2 cellular contexts compared by ENCODE assay signal in genomic region chr1:36825226-36825625, GRCh38.
TF ChIP-seq lines count a peak whose summit lies in the region.

No MANE protein-coding gene starts in this region.

TF ChIP-seq in GM23338, 12 proteins besides CTCF, POLR2A, EP300 and RAD21:
- TF ChIP-seq ZNF331 (CRISPR knock-in tag; IDR thresholded peaks at IDR 0.05; ENCODE audit: low read depth) (no peak), ZNF114 (CRISPR knock-in tag; IDR thresholded peaks at IDR 0.05) (no peak), CREB1 (CRISPR knock-in tag; IDR thresholded peaks at IDR 0.05; ENCODE audit: low read depth) (no peak), STAT1 (IDR thresholded peaks at IDR 0.05; ENCODE audit: unreplicated experiment) (no peak), REST (IDR thresholded peaks at IDR 0.05; ENCODE audit: unreplicated experiment) (no peak), NANOG (IDR thresholded peaks at IDR 0.05; ENCODE audit: borderline replicate concordance) (no peak), POLR2AphosphoS5 (IDR thresholded peaks at IDR 0.05; ENCODE audit: low read depth) (no peak), ETS1 (IDR thresholded peaks at IDR 0.05) (no peak), JUNB (IDR thresholded peaks at IDR 0.05; ENCODE audit: unreplicated experiment) (no peak), EZH2 (IDR thresholded peaks at IDR 0.05; ENCODE audit: low read depth, unreplicated experiment) (no peak), EZH2phosphoT487 (IDR thresholded peaks at IDR 0.05; ENCODE audit: unreplicated experiment) (no peak)
- TF ChIP-seq, protein P1, sequence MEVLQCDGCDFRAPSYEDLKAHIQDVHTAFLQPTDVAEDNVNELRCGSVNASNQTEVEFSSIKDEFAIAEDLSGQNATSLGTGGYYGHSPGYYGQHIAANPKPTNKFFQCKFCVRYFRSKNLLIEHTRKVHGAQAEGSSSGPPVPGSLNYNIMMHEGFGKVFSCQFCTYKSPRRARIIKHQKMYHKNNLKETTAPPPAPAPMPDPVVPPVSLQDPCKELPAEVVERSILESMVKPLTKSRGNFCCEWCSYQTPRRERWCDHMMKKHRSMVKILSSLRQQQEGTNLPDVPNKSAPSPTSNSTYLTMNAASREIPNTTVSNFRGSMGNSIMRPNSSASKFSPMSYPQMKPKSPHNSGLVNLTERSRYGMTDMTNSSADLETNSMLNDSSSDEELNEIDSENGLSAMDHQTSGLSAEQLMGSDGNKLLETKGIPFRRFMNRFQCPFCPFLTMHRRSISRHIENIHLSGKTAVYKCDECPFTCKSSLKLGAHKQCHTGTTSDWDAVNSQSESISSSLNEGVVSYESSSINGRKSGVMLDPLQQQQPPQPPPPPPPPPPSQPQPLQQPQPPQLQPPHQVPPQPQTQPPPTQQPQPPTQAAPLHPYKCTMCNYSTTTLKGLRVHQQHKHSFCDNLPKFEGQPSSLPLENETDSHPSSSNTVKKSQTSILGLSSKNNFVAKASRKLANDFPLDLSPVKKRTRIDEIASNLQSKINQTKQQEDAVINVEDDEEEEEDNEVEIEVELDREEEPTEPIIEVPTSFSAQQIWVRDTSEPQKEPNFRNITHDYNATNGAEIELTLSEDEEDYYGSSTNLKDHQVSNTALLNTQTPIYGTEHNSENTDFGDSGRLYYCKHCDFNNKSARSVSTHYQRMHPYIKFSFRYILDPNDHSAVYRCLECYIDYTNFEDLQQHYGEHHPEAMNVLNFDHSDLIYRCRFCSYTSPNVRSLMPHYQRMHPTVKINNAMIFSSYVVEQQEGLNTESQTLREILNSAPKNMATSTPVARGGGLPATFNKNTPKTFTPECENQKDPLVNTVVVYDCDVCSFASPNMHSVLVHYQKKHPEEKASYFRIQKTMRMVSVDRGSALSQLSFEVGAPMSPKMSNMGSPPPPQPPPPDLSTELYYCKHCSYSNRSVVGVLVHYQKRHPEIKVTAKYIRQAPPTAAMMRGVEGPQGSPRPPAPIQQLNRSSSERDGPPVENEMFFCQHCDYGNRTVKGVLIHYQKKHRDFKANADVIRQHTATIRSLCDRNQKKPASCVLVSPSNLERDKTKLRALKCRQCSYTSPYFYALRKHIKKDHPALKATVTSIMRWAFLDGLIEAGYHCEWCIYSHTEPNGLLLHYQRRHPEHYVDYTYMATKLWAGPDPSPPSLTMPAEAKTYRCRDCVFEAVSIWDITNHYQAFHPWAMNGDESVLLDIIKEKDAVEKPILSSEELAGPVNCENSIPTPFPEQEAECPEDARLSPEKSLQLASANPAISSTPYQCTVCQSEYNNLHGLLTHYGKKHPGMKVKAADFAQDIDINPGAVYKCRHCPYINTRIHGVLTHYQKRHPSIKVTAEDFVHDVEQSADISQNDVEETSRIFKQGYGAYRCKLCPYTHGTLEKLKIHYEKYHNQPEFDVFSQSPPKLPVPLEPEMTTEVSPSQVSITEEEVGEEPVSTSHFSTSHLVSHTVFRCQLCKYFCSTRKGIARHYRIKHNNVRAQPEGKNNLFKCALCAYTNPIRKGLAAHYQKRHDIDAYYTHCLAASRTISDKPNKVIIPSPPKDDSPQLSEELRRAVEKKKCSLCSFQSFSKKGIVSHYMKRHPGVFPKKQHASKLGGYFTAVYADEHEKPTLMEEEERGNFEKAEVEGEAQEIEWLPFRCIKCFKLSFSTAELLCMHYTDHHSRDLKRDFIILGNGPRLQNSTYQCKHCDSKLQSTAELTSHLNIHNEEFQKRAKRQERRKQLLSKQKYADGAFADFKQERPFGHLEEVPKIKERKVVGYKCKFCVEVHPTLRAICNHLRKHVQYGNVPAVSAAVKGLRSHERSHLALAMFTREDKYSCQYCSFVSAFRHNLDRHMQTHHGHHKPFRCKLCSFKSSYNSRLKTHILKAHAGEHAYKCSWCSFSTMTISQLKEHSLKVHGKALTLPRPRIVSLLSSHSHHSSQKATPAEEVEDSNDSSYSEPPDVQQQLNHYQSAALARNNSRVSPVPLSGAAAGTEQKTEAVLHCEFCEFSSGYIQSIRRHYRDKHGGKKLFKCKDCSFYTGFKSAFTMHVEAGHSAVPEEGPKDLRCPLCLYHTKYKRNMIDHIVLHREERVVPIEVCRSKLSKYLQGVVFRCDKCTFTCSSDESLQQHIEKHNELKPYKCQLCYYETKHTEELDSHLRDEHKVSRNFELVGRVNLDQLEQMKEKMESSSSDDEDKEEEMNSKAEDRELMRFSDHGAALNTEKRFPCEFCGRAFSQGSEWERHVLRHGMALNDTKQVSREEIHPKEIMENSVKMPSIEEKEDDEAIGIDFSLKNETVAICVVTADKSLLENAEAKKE (CRISPR knock-in tag; IDR thresholded peaks at IDR 0.05), result no peak
TF ChIP-seq in GM23338: peak in this region for 0.

TF ChIP-seq in H1, 55 proteins besides CTCF, POLR2A, EP300 and RAD21:
- TF ChIP-seq CHD2 (IDR thresholded peaks at IDR 0.05; ENCODE audit: low read length) (no peak), SAP30 (IDR thresholded peaks at IDR 0.05; ENCODE audit: insufficient read depth, insufficient replicate concordance, low read length) (no peak), YY1 (IDR thresholded peaks at IDR 0.05; ENCODE audit: low read depth, low read length) (no peak), TAF7 (optimal IDR thresholded peaks at IDR 0.05; ENCODE audit: borderline replicate concordance, low read depth, low read length) (no peak), BRCA1 (IDR thresholded peaks at IDR 0.05; ENCODE audit: low read depth, low read length) (no peak), SIX5 (IDR thresholded peaks at IDR 0.05; ENCODE audit: low read depth, low read length) (no peak), SIN3A (conservative IDR thresholded peaks at IDR 0.05 in 1 of 2, IDR thresholded peaks at IDR 0.05 in 1 of 2; ENCODE audit: low read depth in 1 of 2, low read length in 2 of 2) (no peak), HDAC2 (IDR thresholded peaks at IDR 0.05; ENCODE audit: borderline replicate concordance in 1 of 2, low read depth in 2 of 2, low read length in 2 of 2) (no peak), KDM1A (IDR thresholded peaks at IDR 0.05; ENCODE audit: borderline replicate concordance, low read length) (no peak), USF2 (IDR thresholded peaks at IDR 0.05; ENCODE audit: low read length) (no peak), RFX5 (IDR thresholded peaks at IDR 0.05; ENCODE audit: borderline replicate concordance, low read depth, low read length) (no peak), CHD1 (IDR thresholded peaks at IDR 0.05; ENCODE audit: low read depth, low read length) (no peak), BACH1 (IDR thresholded peaks at IDR 0.05; ENCODE audit: low read length) (no peak), E2F6 (IDR thresholded peaks at IDR 0.05) (no peak), RXRA (IDR thresholded peaks at IDR 0.05; ENCODE audit: insufficient read depth, low read depth, low read length) (no peak)
- TF ChIP-seq, protein P2, sequence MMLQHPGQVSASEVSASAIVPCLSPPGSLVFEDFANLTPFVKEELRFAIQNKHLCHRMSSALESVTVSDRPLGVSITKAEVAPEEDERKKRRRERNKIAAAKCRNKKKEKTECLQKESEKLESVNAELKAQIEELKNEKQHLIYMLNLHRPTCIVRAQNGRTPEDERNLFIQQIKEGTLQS (IDR thresholded peaks at IDR 0.05; ENCODE audit: insufficient read depth, low read depth, low read length), result no peak
- TF ChIP-seq, protein P3, sequence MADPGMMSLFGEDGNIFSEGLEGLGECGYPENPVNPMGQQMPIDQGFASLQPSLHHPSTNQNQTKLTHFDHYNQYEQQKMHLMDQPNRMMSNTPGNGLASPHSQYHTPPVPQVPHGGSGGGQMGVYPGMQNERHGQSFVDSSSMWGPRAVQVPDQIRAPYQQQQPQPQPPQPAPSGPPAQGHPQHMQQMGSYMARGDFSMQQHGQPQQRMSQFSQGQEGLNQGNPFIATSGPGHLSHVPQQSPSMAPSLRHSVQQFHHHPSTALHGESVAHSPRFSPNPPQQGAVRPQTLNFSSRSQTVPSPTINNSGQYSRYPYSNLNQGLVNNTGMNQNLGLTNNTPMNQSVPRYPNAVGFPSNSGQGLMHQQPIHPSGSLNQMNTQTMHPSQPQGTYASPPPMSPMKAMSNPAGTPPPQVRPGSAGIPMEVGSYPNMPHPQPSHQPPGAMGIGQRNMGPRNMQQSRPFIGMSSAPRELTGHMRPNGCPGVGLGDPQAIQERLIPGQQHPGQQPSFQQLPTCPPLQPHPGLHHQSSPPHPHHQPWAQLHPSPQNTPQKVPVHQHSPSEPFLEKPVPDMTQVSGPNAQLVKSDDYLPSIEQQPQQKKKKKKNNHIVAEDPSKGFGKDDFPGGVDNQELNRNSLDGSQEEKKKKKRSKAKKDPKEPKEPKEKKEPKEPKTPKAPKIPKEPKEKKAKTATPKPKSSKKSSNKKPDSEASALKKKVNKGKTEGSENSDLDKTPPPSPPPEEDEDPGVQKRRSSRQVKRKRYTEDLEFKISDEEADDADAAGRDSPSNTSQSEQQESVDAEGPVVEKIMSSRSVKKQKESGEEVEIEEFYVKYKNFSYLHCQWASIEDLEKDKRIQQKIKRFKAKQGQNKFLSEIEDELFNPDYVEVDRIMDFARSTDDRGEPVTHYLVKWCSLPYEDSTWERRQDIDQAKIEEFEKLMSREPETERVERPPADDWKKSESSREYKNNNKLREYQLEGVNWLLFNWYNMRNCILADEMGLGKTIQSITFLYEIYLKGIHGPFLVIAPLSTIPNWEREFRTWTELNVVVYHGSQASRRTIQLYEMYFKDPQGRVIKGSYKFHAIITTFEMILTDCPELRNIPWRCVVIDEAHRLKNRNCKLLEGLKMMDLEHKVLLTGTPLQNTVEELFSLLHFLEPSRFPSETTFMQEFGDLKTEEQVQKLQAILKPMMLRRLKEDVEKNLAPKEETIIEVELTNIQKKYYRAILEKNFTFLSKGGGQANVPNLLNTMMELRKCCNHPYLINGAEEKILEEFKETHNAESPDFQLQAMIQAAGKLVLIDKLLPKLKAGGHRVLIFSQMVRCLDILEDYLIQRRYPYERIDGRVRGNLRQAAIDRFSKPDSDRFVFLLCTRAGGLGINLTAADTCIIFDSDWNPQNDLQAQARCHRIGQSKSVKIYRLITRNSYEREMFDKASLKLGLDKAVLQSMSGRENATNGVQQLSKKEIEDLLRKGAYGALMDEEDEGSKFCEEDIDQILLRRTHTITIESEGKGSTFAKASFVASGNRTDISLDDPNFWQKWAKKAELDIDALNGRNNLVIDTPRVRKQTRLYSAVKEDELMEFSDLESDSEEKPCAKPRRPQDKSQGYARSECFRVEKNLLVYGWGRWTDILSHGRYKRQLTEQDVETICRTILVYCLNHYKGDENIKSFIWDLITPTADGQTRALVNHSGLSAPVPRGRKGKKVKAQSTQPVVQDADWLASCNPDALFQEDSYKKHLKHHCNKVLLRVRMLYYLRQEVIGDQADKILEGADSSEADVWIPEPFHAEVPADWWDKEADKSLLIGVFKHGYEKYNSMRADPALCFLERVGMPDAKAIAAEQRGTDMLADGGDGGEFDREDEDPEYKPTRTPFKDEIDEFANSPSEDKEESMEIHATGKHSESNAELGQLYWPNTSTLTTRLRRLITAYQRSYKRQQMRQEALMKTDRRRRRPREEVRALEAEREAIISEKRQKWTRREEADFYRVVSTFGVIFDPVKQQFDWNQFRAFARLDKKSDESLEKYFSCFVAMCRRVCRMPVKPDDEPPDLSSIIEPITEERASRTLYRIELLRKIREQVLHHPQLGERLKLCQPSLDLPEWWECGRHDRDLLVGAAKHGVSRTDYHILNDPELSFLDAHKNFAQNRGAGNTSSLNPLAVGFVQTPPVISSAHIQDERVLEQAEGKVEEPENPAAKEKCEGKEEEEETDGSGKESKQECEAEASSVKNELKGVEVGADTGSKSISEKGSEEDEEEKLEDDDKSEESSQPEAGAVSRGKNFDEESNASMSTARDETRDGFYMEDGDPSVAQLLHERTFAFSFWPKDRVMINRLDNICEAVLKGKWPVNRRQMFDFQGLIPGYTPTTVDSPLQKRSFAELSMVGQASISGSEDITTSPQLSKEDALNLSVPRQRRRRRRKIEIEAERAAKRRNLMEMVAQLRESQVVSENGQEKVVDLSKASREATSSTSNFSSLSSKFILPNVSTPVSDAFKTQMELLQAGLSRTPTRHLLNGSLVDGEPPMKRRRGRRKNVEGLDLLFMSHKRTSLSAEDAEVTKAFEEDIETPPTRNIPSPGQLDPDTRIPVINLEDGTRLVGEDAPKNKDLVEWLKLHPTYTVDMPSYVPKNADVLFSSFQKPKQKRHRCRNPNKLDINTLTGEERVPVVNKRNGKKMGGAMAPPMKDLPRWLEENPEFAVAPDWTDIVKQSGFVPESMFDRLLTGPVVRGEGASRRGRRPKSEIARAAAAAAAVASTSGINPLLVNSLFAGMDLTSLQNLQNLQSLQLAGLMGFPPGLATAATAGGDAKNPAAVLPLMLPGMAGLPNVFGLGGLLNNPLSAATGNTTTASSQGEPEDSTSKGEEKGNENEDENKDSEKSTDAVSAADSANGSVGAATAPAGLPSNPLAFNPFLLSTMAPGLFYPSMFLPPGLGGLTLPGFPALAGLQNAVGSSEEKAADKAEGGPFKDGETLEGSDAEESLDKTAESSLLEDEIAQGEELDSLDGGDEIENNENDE (IDR thresholded peaks at IDR 0.05; ENCODE audit: insufficient replicate concordance, low read length), result no peak
